In genomic region chr2:96789245-96789617, GRCh38 we compare ENCODE assay signal across 19 cellular contexts. TPM values are rescaled to one million over a fixed set of nuclear protein-coding genes. Genes with fewer than 3 reads are reported as not detected.
DNase-seq lines count a peak whose midpoint lies in the region; ATAC-seq and TF ChIP-seq lines count a peak whose summit lies in the region.
"Had no signal": no experiment of that assay in that cellular context is flagged by ENCODE, and none has a peak within 500 bp of the region (broad histone marks: within the 10 kb centered on the region; RNA-seq: fewer than 3 reads in every experiment).

No MANE protein-coding gene starts in this region.

- peak overlapping the region; percentile 3 to 71 for H3K9ac ChIP-seq in mucosa of rectum (ENCODE audit: low read depth in 1 of 2, low read length in 2 of 2)

- POLR2A ChIA-PET in HEK293 (lab: Yijun Ruan, JAX), result no interaction called here

- TF ChIP-seq CTCF in HEK293 (tag by site-specific recombination; IDR thresholded peaks at IDR 0.05), result no peak
- TF ChIP-seq CTCF in cardiac muscle cell (IDR thresholded peaks at IDR 0.05; ENCODE audit: low read depth, low read length), result no peak

- H3K27ac Mint-ChIP-seq in stimulated activated naive B cell treated with anti-CD40 and anti-IgM and Interleukin-4, amounts not matched to agents 10 μg/mL and 1 μg/mL and 100 μg/mL, for 72 hours, result peak overlapping the region; percentile 90
- H3K27ac Mint-ChIP-seq: activated B cell treated with CpG ODN at 0.5 μM for 24 hours had no signal

- no peaks in the 10 kb centered on the region for H3K27me3 Mint-ChIP-seq in stimulated activated naive B cell treated with anti-CD40 and anti-IgM and Interleukin-4, amounts not matched to agents 10 μg/mL and 1 μg/mL and 100 μg/mL, for 72 hours
- H3K27me3 Mint-ChIP-seq: activated B cell treated with CpG ODN at 0.5 μM for 24 hours had no signal

- ATAC-seq in stimulated activated naive B cell treated with anti-CD40 and anti-IgM and Interleukin-4, amounts not matched to agents 10 μg/mL and 1 μg/mL and 100 μg/mL, for 72 hours (replicated peaks), result no peak
- no peak for ATAC-seq in GM21423 (IDR thresholded peaks at IDR 0.05; ENCODE audit: unreplicated experiment)
- ATAC-seq in HG02678 (IDR thresholded peaks at IDR 0.05; ENCODE audit: unreplicated experiment), result no peak
- ATAC-seq in HG03039 (IDR thresholded peaks at IDR 0.05; ENCODE audit: unreplicated experiment), result no peak

- no peak overlapping the region for H3K4me3 Mint-ChIP-seq in stimulated activated naive B cell treated with anti-CD40 and anti-IgM and Interleukin-4, amounts not matched to agents 10 μg/mL and 1 μg/mL and 100 μg/mL, for 72 hours
- H3K4me3 Mint-ChIP-seq: activated B cell treated with CpG ODN at 0.5 μM for 24 hours, CD14-positive monocyte had no signal

- no peak overlapping the region for H3K4me3 ChIP-seq in HEK293 (ENCODE audit: low read depth, low read length)
- H3K4me3 ChIP-seq in cardiac muscle cell, result no peak overlapping the region
- H3K4me3 ChIP-seq in mucosa of rectum (ENCODE audit: low read length in 2 of 2), result peak overlapping the region; percentile 8 to 21
- H3K4me3 ChIP-seq: skin epidermis had no signal

- no peaks in the 10 kb centered on the region for H3K9me3 Mint-ChIP-seq in stimulated activated naive B cell treated with anti-CD40 and anti-IgM and Interleukin-4, amounts not matched to agents 10 μg/mL and 1 μg/mL and 100 μg/mL, for 72 hours
- H3K9me3 Mint-ChIP-seq: activated B cell treated with CpG ODN at 0.5 μM for 24 hours had no signal

- H3K27ac ChIP-seq in HEK293 (ENCODE audit: extremely low read depth, low read depth, low read length) (no peak overlapping the region), cardiac muscle cell (peak overlapping the region; percentile 91), mucosa of rectum (ENCODE audit: low read depth in 2 of 2, low read length in 2 of 2) (peak overlapping the region; percentile 95 to 98)

- H3K4me1 Mint-ChIP-seq in stimulated activated naive B cell treated with anti-CD40 and anti-IgM and Interleukin-4, amounts not matched to agents 10 μg/mL and 1 μg/mL and 100 μg/mL, for 72 hours, result peaks cover 0 to 6% of the 10 kb centered on the region in 2 donors
- H3K4me1 Mint-ChIP-seq: CD14-positive monocyte had no signal

- no peaks in the 10 kb centered on the region for H3K27me3 ChIP-seq in cardiac muscle cell
- no peaks in the 10 kb centered on the region for H3K27me3 ChIP-seq in mucosa of rectum (ENCODE audit: control insufficient read depth in 2 of 2, insufficient read depth in 2 of 2, low read length in 2 of 2)
- H3K27me3 ChIP-seq: dorsolateral prefrontal cortex had no signal

- no peaks in the 10 kb centered on the region for H3K9me3 ChIP-seq in HEK293 (ENCODE audit: control insufficient read depth, insufficient read depth, low read depth, low read length)
- H3K9me3 ChIP-seq in cardiac muscle cell (ENCODE audit: low read depth), result no peaks in the 10 kb centered on the region
- no peaks in the 10 kb centered on the region for H3K9me3 ChIP-seq in mucosa of rectum (ENCODE audit: control insufficient read depth in 2 of 2, low read length in 2 of 2)

- H3K4me1 ChIP-seq in HEK293 (ENCODE audit: control insufficient read depth, insufficient read depth, low read length), result peaks cover 14% of the 10 kb centered on the region
- H3K4me1 ChIP-seq in cardiac muscle cell (ENCODE audit: low read depth), result peaks cover 17% of the 10 kb centered on the region
- H3K4me1 ChIP-seq in mucosa of rectum (ENCODE audit: control insufficient read depth in 2 of 2, insufficient read depth in 2 of 2, low read length in 2 of 2), result peaks cover 30 to 43% of the 10 kb centered on the region in 2 donors

- peaks cover 2 to 4% of the 10 kb centered on the region in 2 donors for H3K36me3 Mint-ChIP-seq in stimulated activated naive B cell treated with anti-CD40 and anti-IgM and Interleukin-4, amounts not matched to agents 10 μg/mL and 1 μg/mL and 100 μg/mL, for 72 hours
- H3K36me3 Mint-ChIP-seq: CD14-positive monocyte had no signal

- no peak for DNase-seq in cardiac muscle cell (ENCODE audit: low read depth in 1 of 2, low spot score in 1 of 2)
- DNase-seq in stimulated activated naive B cell treated with anti-CD40 and anti-IgM and Interleukin-4, amounts not matched to agents 10 μg/mL and 1 μg/mL and 100 μg/mL, for 72 hours, result no peak
- DNase-seq in NCI-H2196 (lab: John Stamatoyannopoulos, UW; ENCODE audit: unreplicated experiment), result no peak
- DNase-seq: activated B cell treated with CpG ODN at 0.5 μM for 24 hours; activated CD4-positive, alpha-beta T cell treated with anti-CD3 and anti-CD28 coated beads, Interleukin-2, amount 50 U/mL, for 48 hours; activated CD8-positive, alpha-beta memory T cell treated with anti-CD3 and anti-CD28 coated beads, Interleukin-2, amount 50 U/mL, for 48 hours; activated effector memory CD4-positive, alpha-beta T cell treated with anti-CD3 and anti-CD28 coated beads, Interleukin-2, amount 50 U/mL, for 16 hours; dorsolateral prefrontal cortex; NCI-H1105; NCI-H2029 treated with DMSO at 0.1 percent for 48 hours; NCI-H226; stimulated activated CD4-positive, alpha-beta T cell treated with anti-CD3 and anti-CD28 coated beads, Interleukin-1b, Interleukin-23, amount 100 ng/mL, for 48 hours had no signal

- CTCF ChIA-PET in HEK293 (lab: Yijun Ruan, JAX), result interaction anchor here (1.5 to 2.7 kb wide), 3 partner anchors 11 to 28 kb away, joined by 3 to 11 read pairs (median 7); partner anchors contain the start of gene CNNM4

- no peaks in the 10 kb centered on the region; a peak in 1 of 3 replicates for H3K36me3 ChIP-seq in HEK293 (ENCODE audit: control insufficient read depth in 2 of 2, insufficient read depth in 1 of 2, low read length in 2 of 2)
- H3K36me3 ChIP-seq in cardiac muscle cell, result no peaks in the 10 kb centered on the region
- H3K36me3 ChIP-seq in mucosa of rectum (ENCODE audit: control insufficient read depth in 2 of 2, insufficient read depth in 2 of 2, low read length in 2 of 2), result no peaks in the 10 kb centered on the region

TF ChIP-seq in HEK293, 187 proteins besides CTCF, POLR2A, EP300 and RAD21:
- TF ChIP-seq ZNF777 (tag by site-specific recombination; IDR thresholded peaks at IDR 0.05; ENCODE audit: borderline replicate concordance) (no peak), ZNF2 (tag by site-specific recombination; IDR thresholded peaks at IDR 0.05) (no peak), KLF1 (tag by site-specific recombination; IDR thresholded peaks at IDR 0.05) (no peak), ZNF416 (tag by site-specific recombination; IDR thresholded peaks at IDR 0.05) (no peak), ZFHX2 (tag by site-specific recombination; conservative IDR thresholded peaks at IDR 0.05) (no peak), REPIN1 (tag by site-specific recombination; IDR thresholded peaks at IDR 0.05; ENCODE audit: low read depth) (no peak), GLIS2 (tag by site-specific recombination; IDR thresholded peaks at IDR 0.05) (no peak), ZBTB48 (tag by site-specific recombination; IDR thresholded peaks at IDR 0.05) (peak; percentile 27; the same call in 1 of the 2 replicates), ZNF223 (tag by site-specific recombination; IDR thresholded peaks at IDR 0.05) (no peak), MZF1 (tag by site-specific recombination; IDR thresholded peaks at IDR 0.05; ENCODE audit: borderline replicate concordance) (no peak), ZNF600 (tag by site-specific recombination; IDR thresholded peaks at IDR 0.05) (0 out of 2 replicates have a peak, but pooled peaks have one; percentile 32), HOXC10 (CRISPR knock-in tag; IDR thresholded peaks at IDR 0.05) (no peak), GLI4 (tag by site-specific recombination; IDR thresholded peaks at IDR 0.05) (no peak), PRDM10 (tag by site-specific recombination; IDR thresholded peaks at IDR 0.05) (no peak)

RNA-seq across cellular contexts. Expression of gene CNNM3, which starts 26.8 kb away (rescaled TPM):
- 15.2 and 18.9 TPM in 2 replicates for total RNA-seq in cardiac muscle cell
- 37.6 and 46.6 TPM in 2 replicates for polyA plus RNA-seq in cardiac muscle cell

RNA-seq across cellular contexts. Expression of gene CNNM4, which starts 28.5 kb away (rescaled TPM):
- total RNA-seq in cardiac muscle cell, result 14.9 and 18.8 TPM in 2 replicates
- 10.2 and 15.5 TPM in 2 replicates for polyA plus RNA-seq in cardiac muscle cell

RNA-seq across cellular contexts. Expression of gene LMAN2L, which starts 49.4 kb away (rescaled TPM):
- 28.8 and 34.7 TPM in 2 replicates for total RNA-seq in cardiac muscle cell
- polyA plus RNA-seq in cardiac muscle cell, result 51.4 and 64.3 TPM in 2 replicates

RNA-seq across cellular contexts. Expression of gene ANKRD23, which starts 54.6 kb away (rescaled TPM):
- total RNA-seq in cardiac muscle cell, result 4.8 and 11.0 TPM in 2 replicates
- polyA plus RNA-seq in cardiac muscle cell, result 2.5 and 3.3 TPM in 2 replicates
- polyA plus RNA-seq: CD14-positive monocyte had no signal

Comparison
In these comparisons a context has a peak if more than half of its experiments do, and no peak if none do; other contexts are left out.
1. H3K4me3 ChIP-seq: peak in mucosa of rectum (2 of 2); none in HEK293 (single experiment) and cardiac muscle cell (single experiment).